In genomic region chr22:33167998-33168397, GRCh38 we compare ENCODE assay signal across 22 cellular contexts.
"Had no signal": no experiment of that assay in that cellular context is flagged by ENCODE, and none has a peak within 500 bp of the region (broad histone marks: within the 10 kb centered on the region; RNA-seq: fewer than 3 reads in every experiment).

No MANE protein-coding gene starts in this region.

- DNase-seq: activated CD4-positive, alpha-beta memory T cell treated with anti-CD3 and anti-CD28 coated beads for 36 hours; activated CD4-positive, alpha-beta T cell treated with anti-CD3 and anti-CD28 coated beads for 36 hours; activated CD4-positive, alpha-beta T cell treated with anti-CD3 and anti-CD28 coated beads, Interleukin-2, amount 10 ng/mL, durations not matched to agents 24 days and 14 days; activated CD4-positive, CD25-positive, alpha-beta regulatory T cell; activated CD4-positive, CD25-positive, alpha-beta regulatory T cell treated with anti-CD3 and anti-CD28 coated beads, Interleukin-2, amount 50 U/mL, for 72 hours; activated CD8-positive, alpha-beta memory T cell treated with anti-CD3 and anti-CD28 coated beads, Interleukin-2, amount 10 ng/mL, durations not matched to agents 7 days and 5 days; activated CD8-positive, alpha-beta memory T cell treated with anti-CD3 and anti-CD28 coated beads, Interleukin-2, amount 50 U/mL, for 4 hours; activated CD8-positive, alpha-beta T cell treated with anti-CD3 and anti-CD28 coated beads, Interleukin-2, amount 10 ng/mL, durations not matched to agents 7 days and 5 days; activated effector memory CD4-positive, alpha-beta T cell treated with anti-CD3 and anti-CD28 coated beads, Interleukin-2, amount 50 U/mL, for 16 hours; activated naive CD4-positive, alpha-beta T cell treated with anti-CD3 and anti-CD28 coated beads for 36 hours; activated naive CD8-positive, alpha-beta T cell treated with anti-CD3 and anti-CD28 coated beads for 36 hours; activated naive CD8-positive, alpha-beta T cell treated with anti-CD3 and anti-CD28 coated beads, Interleukin-2, amount 50 U/mL, for 24 hours; activated T-cell treated with anti-CD3 and anti-CD28 coated beads, Interleukin-2, amount 50 U/mL, for 1 hour; activated T-cell treated with anti-CD3 and anti-CD28 coated beads, Interleukin-2, amount 50 U/mL, for 48 hours; adrenal gland; amygdala; aorta; body of pancreas; caudate nucleus; effector CD8-positive, alpha-beta T cell; foreskin fibroblast; T-helper 2 cell had no signal

- ATAC-seq: activated CD4-positive, alpha-beta T cell treated with anti-CD3 and anti-CD28 coated beads for 36 hours; activated CD8-positive, alpha-beta memory T cell treated with anti-CD3 and anti-CD28 coated beads, Interleukin-2, amount 10 ng/mL, durations not matched to agents 7 days and 5 days; activated CD8-positive, alpha-beta T cell treated with anti-CD3 and anti-CD28 coated beads, Interleukin-2, amount 10 ng/mL, durations not matched to agents 7 days and 5 days; activated naive CD8-positive, alpha-beta T cell treated with anti-CD3 and anti-CD28 coated beads, Interleukin-2, amount 50 U/mL, for 24 hours; body of pancreas had no signal
